ENCODE assay signal across 8 cellular contexts in genomic region chr7:129225931-129226572, GRCh38. TPM values are rescaled to one million over a fixed set of nuclear protein-coding genes. Genes with fewer than 3 reads are reported as not detected.
DNase-seq lines count a peak whose midpoint lies in the region; ATAC-seq and TF ChIP-seq lines count a peak whose summit lies in the region.

No MANE protein-coding gene starts in this region.

- H3K4me3 ChIP-seq in esophagus (ENCODE audit: low read depth in 1 of 2, low read length in 2 of 2), result peak overlapping the region; percentile 86 to 88

- H3K27ac ChIP-seq in RWPE1, result peak overlapping the region; percentile 96
- peak overlapping the region in 1 of 2 donors; percentile 92 for H3K27ac ChIP-seq in esophagus (ENCODE audit: low read depth in 2 of 2, low read length in 1 of 2)

- H3K27me3 ChIP-seq in esophagus (ENCODE audit: control insufficient read depth in 1 of 2, insufficient read depth in 2 of 2, low read length in 2 of 2), result no peaks in the 10 kb centered on the region

- TF ChIP-seq CTCF in RWPE1 (conservative IDR thresholded peaks at IDR 0.05; ENCODE audit: low read depth), result no peak

- 16 to 19% methylated on average over 11 of the region's 11 CpGs for WGBS in esophagus, 2 donors

- DNase-seq in NCI-H1694 treated with DMSO at 0.1 percent for 48 hours (lab: John Stamatoyannopoulos, UW), result peak; percentile 32
- DNase-seq in NCI-H1694 (lab: John Stamatoyannopoulos, UW), result no peak
- no peak for DNase-seq in RWPE1 (ENCODE audit: low spot score)
- peak; percentile 42 for DNase-seq in pons (ENCODE audit: low spot score)
- DNase-seq in NCI-H510A treated with DMSO at 0.1 percent for 48 hours (lab: John Stamatoyannopoulos, UW), result no peak
- DNase-seq in GF-D8 (lab: John Stamatoyannopoulos, UW), result no peak

- H3K4me1 ChIP-seq in esophagus (ENCODE audit: control insufficient read depth in 2 of 2, insufficient read depth in 2 of 2, low read length in 1 of 2), result no peaks in the 10 kb centered on the region

- H3K9me3 ChIP-seq in esophagus (ENCODE audit: control insufficient read depth in 2 of 2, insufficient read depth in 1 of 2, low read depth in 1 of 2, low read length in 1 of 2), result no peaks in the 10 kb centered on the region

- POLR2A ChIA-PET in RWPE1 (lab: Yijun Ruan, JAX; ENCODE audit: low non-redundant PET), result no interaction called here

- no peak for ATAC-seq in HG02938 (IDR thresholded peaks at IDR 0.05; ENCODE audit: unreplicated experiment)

- no peaks in the 10 kb centered on the region for H3K36me3 ChIP-seq in esophagus (ENCODE audit: control insufficient read depth in 2 of 2, insufficient read depth in 2 of 2, low read length in 1 of 2)

- CTCF ChIA-PET in RWPE1 (lab: Yijun Ruan, JAX), result interaction anchor here (0.7 to 1.4 kb wide), 2 partner anchors 72 to 1446 kb away, joined by 3 to 4 read pairs; no protein-coding TSS in a partner anchor

RNA-seq across cellular contexts. Expression of gene AHCYL2, which starts 1.2 kb away (rescaled TPM):
- polyA plus RNA-seq in esophagus, result 1 to 10 TPM; 3.8 to 5.5 TPM

RNA-seq across cellular contexts. Expression of gene SMO, which starts 37.6 kb away (rescaled TPM):
- polyA plus RNA-seq in esophagus, result 10 to 100 TPM in 1 of 2 donors, 1 to 10 TPM in 1; 9.5 to 10.8 TPM

Comparison
In these comparisons a context has a peak if more than half of its experiments do, and no peak if none do; other contexts are left out.
1. DNase-seq: peak in NCI-H1694 treated with DMSO at 0.1 percent for 48 hours (single experiment) and pons (single experiment); none in NCI-H1694 (single experiment), RWPE1 (single experiment), NCI-H510A treated with DMSO at 0.1 percent for 48 hours (single experiment) and GF-D8 (single experiment).